10 cellular contexts compared by ENCODE assay signal in genomic region chr11:3290556-3290955, GRCh38. TPM values are rescaled to one million over a fixed set of nuclear protein-coding genes. Genes with fewer than 3 reads are reported as not detected.
"Had no signal": no experiment of that assay in that cellular context is flagged by ENCODE, and none has a peak within 500 bp of the region (broad histone marks: within the 10 kb centered on the region; RNA-seq: fewer than 3 reads in every experiment).

No MANE protein-coding gene starts in this region.

RNA-seq across cellular contexts. Expression of gene MRGPRE, which starts 58.3 kb away (rescaled TPM):
- total RNA-seq: dermis blood vessel endothelial cell, fibroblast of villous mesenchyme, gastrocnemius medialis, glomerular endothelial cell, lower leg skin, lower lobe of right lung, mononuclear cell had no signal
- polyA plus RNA-seq: fibroblast of lung, heart right ventricle, mammary epithelial cell had no signal
